Comparison of ENCODE assay signal across 8 cellular contexts in genomic region chr1:31788825-31789256, GRCh38. TPM values are rescaled to one million over a fixed set of nuclear protein-coding genes. Genes with fewer than 3 reads are reported as not detected.
DNase-seq lines count a peak whose midpoint lies in the region; ATAC-seq and TF ChIP-seq lines count a peak whose summit lies in the region.

No MANE protein-coding gene starts in this region.

- in situ Hi-C loops in ACHN (cut with HindIII; ENCODE audit: low pct_ligation_motif_present, low pct_unique_long_range_greater_than_20kb, low sequenced_read_pairs): no loop called here

- no peaks in the 10 kb centered on the region for H3K9me3 ChIP-seq in SU-DHL-6 (ENCODE audit: insufficient read depth, low read length)

- peak; percentile 21 for ATAC-seq in HG03342 (IDR thresholded peaks at IDR 0.05; ENCODE audit: unreplicated experiment)
- peak; percentile 54 to 65 for ATAC-seq in natural killer cell treated with Interleukin-12 subunit alpha and Interleukin-12 subunit beta and Interleukin-15 and Interleukin-18, amount 100 ng/mL, for 72 hours

- H3K4me1 Mint-ChIP-seq in natural killer cell treated with Interleukin-12 subunit alpha and Interleukin-12 subunit beta and Interleukin-15 and Interleukin-18, amount 100 ng/mL, for 72 hours (ENCODE audit: low read depth in 2 of 2): peaks cover 9 to 12% of the 10 kb centered on the region in 2 donors

- no peaks in the 10 kb centered on the region for H3K27me3 Mint-ChIP-seq in natural killer cell treated with Interleukin-12 subunit alpha and Interleukin-12 subunit beta and Interleukin-15 and Interleukin-18, amount 100 ng/mL, for 72 hours

- DNase-seq in ACHN (peak; percentile 47), epithelial cell of proximal tubule (ENCODE audit: low read depth) (no peak)
- DNase-seq in natural killer cell treated with Interleukin-12 subunit alpha and Interleukin-12 subunit beta and Interleukin-15 and Interleukin-18, amount 100 ng/mL, for 72 hours (ENCODE audit: low spot score): no peak
- no peak for DNase-seq in effector CD8-positive, alpha-beta T cell (lab: John Stamatoyannopoulos, UW)
- no peak for DNase-seq in central memory CD4-positive, alpha-beta T cell

- H3K4me3 ChIP-seq in SU-DHL-6 (ENCODE audit: insufficient read depth, low read length, poor library complexity, severe bottlenecking) (peak overlapping the region; percentile 51), epithelial cell of proximal tubule (ENCODE audit: low read depth, low read length) (peak overlapping the region; percentile 59)

- no peaks in the 10 kb centered on the region for H3K79me2 ChIP-seq in SU-DHL-6 (ENCODE audit: insufficient read depth, low read length)

- no peaks in the 10 kb centered on the region for H3K9me2 ChIP-seq in SU-DHL-6 (replicated peaks; ENCODE audit: insufficient read depth, low read length)

- H3K4me2 ChIP-seq in SU-DHL-6 (ENCODE audit: low read depth, low read length, poor library complexity, severe bottlenecking): peak overlapping the region; percentile 65

- peaks cover 12% of the 10 kb centered on the region for H3F3A ChIP-seq in SU-DHL-6 (ENCODE audit: insufficient read depth)

- no peak overlapping the region for H3K27ac ChIP-seq in SU-DHL-6 (ENCODE audit: low read depth, low read length)

- H2AFZ ChIP-seq in SU-DHL-6 (ENCODE audit: low read depth, low read length, severe bottlenecking): peak overlapping the region; percentile 61

- no peaks in the 10 kb centered on the region for H3K36me3 Mint-ChIP-seq in natural killer cell treated with Interleukin-12 subunit alpha and Interleukin-12 subunit beta and Interleukin-15 and Interleukin-18, amount 100 ng/mL, for 72 hours

- no peaks in the 10 kb centered on the region for H3K9me3 Mint-ChIP-seq in natural killer cell treated with Interleukin-12 subunit alpha and Interleukin-12 subunit beta and Interleukin-15 and Interleukin-18, amount 100 ng/mL, for 72 hours

- H3K9ac ChIP-seq in SU-DHL-6 (ENCODE audit: low read length): peak overlapping the region; percentile 49

- TF ChIP-seq CTCF in GM12872 (IDR thresholded peaks at IDR 0.05; ENCODE audit: insufficient read depth, low read depth, low read length) (0 out of 3 replicates have a peak, but pooled peaks have one; percentile 5), SU-DHL-6 (IDR thresholded peaks at IDR 0.05; ENCODE audit: insufficient read depth, low read length, poor library complexity, severe bottlenecking) (no peak), epithelial cell of proximal tubule (conservative IDR thresholded peaks at IDR 0.05; ENCODE audit: low read depth, low read length) (no peak)

- peak overlapping the region; percentile 89 for H3K4me3 Mint-ChIP-seq in natural killer cell treated with Interleukin-12 subunit alpha and Interleukin-12 subunit beta and Interleukin-15 and Interleukin-18, amount 100 ng/mL, for 72 hours

- no peaks in the 10 kb centered on the region for H3K36me3 ChIP-seq in SU-DHL-6 (ENCODE audit: low read length)

- no peaks in the 10 kb centered on the region for H4K20me1 ChIP-seq in SU-DHL-6 (ENCODE audit: low read depth, low read length)

- H3K27ac Mint-ChIP-seq in natural killer cell treated with Interleukin-12 subunit alpha and Interleukin-12 subunit beta and Interleukin-15 and Interleukin-18, amount 100 ng/mL, for 72 hours: peak overlapping the region; percentile 91 to 92

- H3K27me3 ChIP-seq in SU-DHL-6 (ENCODE audit: low read length): no peaks in the 10 kb centered on the region

RNA-seq across cellular contexts. Expression of gene ADGRB2, which starts 24.7 kb away (rescaled TPM):
- total RNA-seq in epithelial cell of proximal tubule: 0.65 and 1.2 TPM in 2 replicates
- total RNA-seq in natural killer cell treated with Interleukin-12 subunit alpha and Interleukin-12 subunit beta and Interleukin-15 and Interleukin-18, amount 100 ng/mL, for 72 hours: 1 to 10 TPM in 1 of 2 donors, not detected in 1; 1.2 TPM

RNA-seq across cellular contexts. Expression of gene SPOCD1, which starts 27.0 kb away (rescaled TPM):
- total RNA-seq in epithelial cell of proximal tubule: 9.4 and 18.4 TPM in 2 replicates
- not detected for total RNA-seq in natural killer cell treated with Interleukin-12 subunit alpha and Interleukin-12 subunit beta and Interleukin-15 and Interleukin-18, amount 100 ng/mL, for 72 hours

Comparison
In these comparisons a context has a peak if more than half of its experiments do, and no peak if none do; other contexts are left out.
1. RNA of gene SPOCD1, which starts 27.0 kb away (total RNA-seq): 9.4 to 18.4 TPM in epithelial cell of proximal tubule; not detected in natural killer cell treated with Interleukin-12 subunit alpha and Interleukin-12 subunit beta and Interleukin-15 and Interleukin-18, amount 100 ng/mL, for 72 hours; every median in the first group is over 10 times any median in the second.